Comparison of ENCODE assay signal across 8 cellular contexts in the genomic region with DNA sequence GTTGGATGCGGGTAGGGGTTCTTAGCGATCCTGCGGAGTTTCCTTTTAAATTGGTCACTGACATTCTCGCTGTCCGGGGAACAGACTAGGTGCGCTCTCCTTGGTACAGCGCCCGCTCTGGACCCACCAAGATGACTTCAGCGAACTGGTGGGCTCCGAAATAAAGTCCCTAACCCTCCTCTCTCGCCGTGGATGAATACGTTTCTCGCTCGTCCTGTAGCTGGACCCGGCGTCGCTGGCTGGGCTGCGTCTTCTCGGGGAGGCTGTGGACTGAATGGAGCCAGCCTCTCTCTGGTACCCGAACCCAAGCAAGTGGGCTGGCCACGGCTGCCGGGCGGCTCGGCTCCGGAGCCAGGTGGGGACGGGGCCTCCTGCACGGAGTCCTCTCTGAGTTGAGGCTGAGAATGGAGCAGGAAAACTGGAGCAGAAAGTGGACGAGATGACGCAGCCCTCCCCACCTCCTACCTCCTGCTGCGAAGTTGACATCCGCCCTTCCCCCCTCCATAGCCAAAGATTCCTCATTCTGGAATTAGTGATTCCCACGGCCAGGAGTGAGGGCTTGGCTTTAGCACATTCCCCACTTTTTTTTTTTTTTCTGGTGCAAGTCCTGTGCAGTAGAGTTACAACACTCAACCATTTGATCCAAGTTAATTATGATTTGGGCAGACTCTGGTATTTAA. TPM values are rescaled to one million over a fixed set of nuclear protein-coding genes. Genes with fewer than 3 reads are reported as not detected.
DNase-seq lines count a peak whose midpoint lies in the region; ATAC-seq, FAIRE-seq and TF ChIP-seq lines count a peak whose summit lies in the region.

No MANE protein-coding gene starts in this region.

- H3K27me3 Mint-ChIP-seq in immature natural killer cell (ENCODE audit: low read depth in 3 of 3): peaks cover 7 to 28% (median 21%) of the 10 kb centered on the region in 3 donors

- 8% methylated on average over 33 of the region's 33 CpGs for WGBS in liver
- 17% methylated on average over 29 of the region's 33 CpGs for WGBS in HepG2 (ENCODE audit: low lambda C conversion rate)
- WGBS in mesodermal cell (ENCODE audit: insufficient coverage in 2 of 2), 2 experiments: 0% methylated on average over 25 to 27 of the region's 33 CpGs

- H4K20me1 ChIP-seq in HepG2 (ENCODE audit: insufficient read depth, low read length): 0 out of 2 replicates have a peak, but pooled peaks cover 3% of the 10 kb centered on the region

- H3K9me3 ChIP-seq in liver (ENCODE audit: control insufficient read depth in 4 of 4, low read length in 3 of 4) (no peaks in the 10 kb centered on the region), HepG2 (ENCODE audit: low read length) (no peaks in the 10 kb centered on the region), mesodermal cell (ENCODE audit: control insufficient read depth, low read length) (no peaks in the 10 kb centered on the region)

- intact Hi-C loops in HepG2 (cut with micrococcal nuclease; ENCODE audit: unreplicated experiment): loop anchor here (2.0 to 10.0 kb wide), 2 partner anchors 49 to 289 kb away; no protein-coding TSS in a partner anchor

- ATAC-seq in HepG2 (no peak), HG03354 (IDR thresholded peaks at IDR 0.05; ENCODE audit: poor library complexity, severe bottlenecking, unreplicated experiment) (no peak)

- TF ChIP-seq RAD21 in liver (IDR thresholded peaks at IDR 0.05) (no peak), HepG2 (CRISPR knock-in tag; IDR thresholded peaks at IDR 0.05) (no peak)

- CTCF ChIA-PET in HepG2 (lab: Yijun Ruan, JAX; ENCODE audit: low intra/inter-chr PET ratio, low total read pairs): no interaction called here

- H3K27me3 ChIP-seq in liver (ENCODE audit: control insufficient read depth in 4 of 4, insufficient read depth in 4 of 4, low read length in 3 of 4): peaks cover 0 to 10% (median 5%) of the 10 kb centered on the region in 4 donors
- peaks cover 19 to 86% of the 10 kb centered on the region in 2 experiments for H3K27me3 ChIP-seq in HepG2 (ENCODE audit: control insufficient read depth in 1 of 2, insufficient read depth in 2 of 2, low read length in 2 of 2)

- H3K4me1 ChIP-seq in liver (ENCODE audit: control insufficient read depth in 4 of 4, insufficient read depth in 4 of 4, low read length in 3 of 4) (peaks cover 18 to 34% (median 23%) of the 10 kb centered on the region in 4 donors), HepG2 (ENCODE audit: insufficient read depth, low read length) (peaks cover 29% of the 10 kb centered on the region), mesodermal cell (ENCODE audit: control insufficient read depth, insufficient read depth, low read length, poor library complexity, severe bottlenecking) (peaks cover 38% of the 10 kb centered on the region)

- H3K9me3 Mint-ChIP-seq in immature natural killer cell: no peaks in the 10 kb centered on the region

- POLR2A ChIA-PET in HepG2 (lab: Yijun Ruan, JAX): no interaction called here

- peak overlapping the region in 1 of 2 donors; percentile 25 for H3K27ac ChIP-seq in liver (ENCODE audit: low read depth in 1 of 2, low read length in 2 of 2)
- no peak overlapping the region for H3K27ac ChIP-seq in HepG2 (ENCODE audit: extremely low read length, insufficient read depth, low read length)
- H3K27ac ChIP-seq in mesodermal cell (ENCODE audit: low read depth, low read length, severe bottlenecking): peak overlapping the region; percentile 71

- peak overlapping the region in 2 of 5 donors; percentile 21 to 44 for H3K4me3 Mint-ChIP-seq in immature natural killer cell

- no peak for TF ChIP-seq POLR2A in HepG2 (IDR thresholded peaks at IDR 0.05; ENCODE audit: insufficient read depth in 1 of 2, low read depth in 2 of 2, low read length in 2 of 2)

- no peak overlapping the region for H3K4me2 ChIP-seq in HepG2 (ENCODE audit: low read depth, low read length)

- no peak for DNase-seq in HepG2 (ENCODE audit: low spot score)
- peak; percentile 49 for DNase-seq in choroid plexus epithelial cell (ENCODE audit: low read depth)
- DNase-seq in urothelium cell line (ENCODE audit: low spot score): peak; percentile 75
- DNase-seq in NCI-H1092 (lab: John Stamatoyannopoulos, UW): no peak
- DNase-seq in immature natural killer cell: no peak

- TF ChIP-seq EP300 in HepG2 (IDR thresholded peaks at IDR 0.05; ENCODE audit: low read depth in 2 of 2, low read length in 2 of 2) (no peak), HepG2 (CRISPR knock-in tag; IDR thresholded peaks at IDR 0.05; ENCODE audit: borderline replicate concordance) (no peak)

- no peaks in the 10 kb centered on the region for H3K36me3 ChIP-seq in liver (ENCODE audit: control insufficient read depth in 4 of 4, insufficient read depth in 3 of 4, low read depth in 1 of 4, low read length in 3 of 4)
- H3K36me3 ChIP-seq in HepG2 (replicated peaks in 1 of 2; ENCODE audit: control insufficient read depth in 1 of 2, insufficient read depth in 2 of 2, low read length in 2 of 2): no peaks in the 10 kb centered on the region
- peaks cover 17% of the 10 kb centered on the region for H3K36me3 ChIP-seq in mesodermal cell (ENCODE audit: control insufficient read depth, insufficient read depth, low read length)

- FAIRE-seq in HepG2 (lab: Jason Lieb, UNC): no peak
- peak; percentile 92 for FAIRE-seq in urothelium cell line (lab: Jason Lieb, UNC)

- peaks cover 13 to 20% of the 10 kb centered on the region in 2 donors for H3K4me1 Mint-ChIP-seq in immature natural killer cell

- H2AFZ ChIP-seq in HepG2 (ENCODE audit: low read length): no peak overlapping the region

- H3K9ac ChIP-seq in liver (ENCODE audit: low read depth in 1 of 2, low read length in 2 of 2): no peak overlapping the region
- H3K9ac ChIP-seq in HepG2 (ENCODE audit: insufficient read depth, low read depth, low read length): no peak overlapping the region

- TF ChIP-seq CTCF in liver (IDR thresholded peaks at IDR 0.05; ENCODE audit: low read depth, low read length, missing input control): no peak
- no peak for TF ChIP-seq CTCF in HepG2 (CRISPR knock-in tag; IDR thresholded peaks at IDR 0.05)
- no peak for TF ChIP-seq CTCF in choroid plexus epithelial cell (conservative IDR thresholded peaks at IDR 0.05; ENCODE audit: low read depth, low read length)

- in situ Hi-C loops in HepG2 (cut with HindIII; ENCODE audit: extremely low pct_ligation_motif_present, low pct_unique_long_range_greater_than_20kb): no loop called here

- H3K4me3 ChIP-seq in liver (ENCODE audit: low read depth in 1 of 3, low read length in 3 of 3) (peak overlapping the region in 2 of 3 donors; percentile 28 to 32), HepG2 (replicated peaks in 1 of 3; ENCODE audit: insufficient read depth in 1 of 3, low read depth in 2 of 3, low read length in 3 of 3) (no peak overlapping the region), choroid plexus epithelial cell (ENCODE audit: low read depth, low read length) (peak overlapping the region; percentile 68), mesodermal cell (ENCODE audit: extremely low read depth, insufficient read depth, low read length, poor library complexity, severe bottlenecking) (peak overlapping the region; percentile 99)

- no TSS peak for BruUV-seq in HepG2 (replicated peaks; lab: Mats Ljungman, UMichigan)

- no peaks in the 10 kb centered on the region for H3K79me2 ChIP-seq in HepG2 (ENCODE audit: insufficient read depth, low read length)

- H3K36me3 Mint-ChIP-seq in immature natural killer cell: no peaks in the 10 kb centered on the region

- H3K27ac Mint-ChIP-seq in immature natural killer cell: no peak overlapping the region

TF ChIP-seq in liver, 16 proteins besides CTCF, POLR2A, EP300 and RAD21 (continues in another document):
- no peak for TF ChIP-seq FOXA1 (IDR thresholded peaks at IDR 0.05)

TF ChIP-seq in HepG2, 621 proteins besides CTCF, POLR2A, EP300 and RAD21 (continues in another document):
- no peak for TF ChIP-seq ZNF205 (CRISPR knock-in tag; IDR thresholded peaks at IDR 0.05)
- no peak for TF ChIP-seq CENPT (CRISPR knock-in tag; IDR thresholded peaks at IDR 0.05; ENCODE audit: low read depth)
- no peak for TF ChIP-seq ZNF766 (CRISPR knock-in tag; IDR thresholded peaks at IDR 0.05; ENCODE audit: borderline replicate concordance)
- TF ChIP-seq FOXA1 (IDR thresholded peaks at IDR 0.05): no peak
- TF ChIP-seq FOXA1 (CRISPR knock-in tag; IDR thresholded peaks at IDR 0.05): no peak
- no peak for TF ChIP-seq ZNF841 (CRISPR knock-in tag; IDR thresholded peaks at IDR 0.05; ENCODE audit: borderline replicate concordance)
- no peak for TF ChIP-seq ZNF331 (CRISPR knock-in tag; IDR thresholded peaks at IDR 0.05)
- no peak for TF ChIP-seq RARA (CRISPR knock-in tag; IDR thresholded peaks at IDR 0.05)

RNA-seq across cellular contexts. Expression of a gene that starts 1.5 kb away (rescaled TPM):
- total RNA-seq in liver (1 to 10 TPM; 1.4 to 1.8 TPM), HepG2 (2016; rRNA removed; fragmentation: Illumina TruSeq; extraction: Trizol) (0.07 TPM in 1 of 2 replicates, not detected in the other)
- polyA plus RNA-seq in liver (1 to 10 TPM in 1 of 2 donors, under 1 TPM in 1; 0.56 to 1.2 TPM), HepG2 (2011; rRNA removed) (0.07 and 0.13 TPM in 2 replicates), immature natural killer cell (under 1 TPM in 2 of 3 donors, not detected in 1; 0.06 to 0.34 TPM)
- not detected in 2 replicates for total RNA-seq in HepG2 (2016; cell fraction: cytosol; rRNA removed; fragmentation: Illumina TruSeq; extraction: Trizol; ENCODE audit: low read depth)
- 0.04 TPM in 1 of 2 replicates, not detected in the other for total RNA-seq in HepG2 (2016; cell fraction: insoluble cytoplasmic fraction; rRNA removed; fragmentation: Illumina TruSeq; extraction: Trizol)
- not detected in 2 replicates for total RNA-seq in HepG2 (2016; cell fraction: membrane; rRNA removed; fragmentation: Illumina TruSeq; extraction: Trizol)
- 0.06 TPM in 2 replicates for total RNA-seq in HepG2 (2016; cell fraction: nucleus; rRNA removed; fragmentation: Illumina TruSeq; extraction: Trizol)
- polyA plus RNA-seq in HepG2 (2011; cell fraction: cytosol; rRNA removed): 0.05 and 0.08 TPM in 2 replicates
- polyA plus RNA-seq in HepG2 (2011; cell fraction: nucleus; rRNA removed): 0.21 and 0.24 TPM in 2 replicates
- polyA plus RNA-seq in HepG2 (2012): 0.13 and 0.21 TPM in 2 replicates
- polyA plus RNA-seq in HepG2 (2016; cell fraction: cytosol; fragmentation: Illumina TruSeq; extraction: Trizol; ENCODE audit: low read depth): not detected in 2 replicates
- 0.04 TPM in 1 of 2 replicates, not detected in the other for polyA plus RNA-seq in HepG2 (2016; cell fraction: insoluble cytoplasmic fraction; fragmentation: Illumina TruSeq; extraction: Trizol; ENCODE audit: low read depth)
- 0.02 TPM in 1 of 2 replicates, not detected in the other for polyA plus RNA-seq in HepG2 (2016; cell fraction: membrane; fragmentation: Illumina TruSeq; extraction: Trizol; ENCODE audit: low read depth)
- 0.07 and 0.16 TPM in 2 replicates for polyA plus RNA-seq in HepG2 (2016; cell fraction: nucleus; fragmentation: Illumina TruSeq; extraction: Trizol; ENCODE audit: insufficient read depth, low read depth)
- polyA minus RNA-seq in HepG2 (2011; rRNA and poly(A)+ RNA removed; ENCODE audit: low replicate concordance): 0.38 and 7.2 TPM in 2 replicates
- polyA minus RNA-seq in HepG2 (2011; cell fraction: cytosol; rRNA and poly(A)+ RNA removed): 0.10 TPM in 1 of 2 replicates, not detected in the other
- polyA minus RNA-seq in HepG2 (2011; cell fraction: nucleus; rRNA and poly(A)+ RNA removed): 0.12 and 0.13 TPM in 2 replicates
- polyA plus RNA-seq in mesodermal cell (2013, experiment 1 of 2): 109 TPM
- 93.7 TPM for polyA plus RNA-seq in mesodermal cell (2013, experiment 2 of 2)

Comparison
In these comparisons a context has a peak if more than half of its experiments do, and no peak if none do; other contexts are left out.
1. H3K4me3 ChIP-seq: peak in liver (2 of 3), choroid plexus epithelial cell (single experiment) and mesodermal cell (single experiment); none in HepG2 (0 of 3).
2. DNase-seq: peak in choroid plexus epithelial cell (single experiment) and urothelium cell line (single experiment); none in HepG2 (single experiment), NCI-H1092 (single experiment) and immature natural killer cell (0 of 3).